In the genomic region with DNA sequence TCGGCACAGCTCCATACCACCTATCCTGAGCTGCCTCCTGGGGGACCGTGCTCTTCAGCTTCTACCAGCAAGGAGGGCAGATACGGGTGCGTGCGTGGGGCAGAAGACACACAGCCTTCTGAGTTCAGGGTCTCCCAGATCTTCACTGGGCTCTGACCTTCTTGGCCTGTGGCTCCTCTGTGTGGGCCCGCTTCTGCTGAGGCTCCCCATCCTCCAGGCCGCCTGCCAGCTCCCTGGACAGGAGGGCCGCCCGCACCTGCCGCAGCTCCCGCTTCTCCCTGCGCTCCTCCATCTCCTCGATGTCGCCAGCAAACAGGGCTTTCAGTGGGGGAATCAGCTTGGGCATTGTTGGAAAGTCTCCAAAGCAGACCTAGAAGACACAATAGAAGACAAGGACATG, we compare ENCODE assay signal across 1 cellular context.
TF ChIP-seq lines count a peak whose summit lies in the region.

No MANE protein-coding gene starts in this region.

TF ChIP-seq in K562, 482 proteins besides CTCF, POLR2A, EP300 and RAD21:
- no peak for TF ChIP-seq ZNF408 (CRISPR knock-in tag; IDR thresholded peaks at IDR 0.05; ENCODE audit: low read depth)
- TF ChIP-seq, protein P1, sequence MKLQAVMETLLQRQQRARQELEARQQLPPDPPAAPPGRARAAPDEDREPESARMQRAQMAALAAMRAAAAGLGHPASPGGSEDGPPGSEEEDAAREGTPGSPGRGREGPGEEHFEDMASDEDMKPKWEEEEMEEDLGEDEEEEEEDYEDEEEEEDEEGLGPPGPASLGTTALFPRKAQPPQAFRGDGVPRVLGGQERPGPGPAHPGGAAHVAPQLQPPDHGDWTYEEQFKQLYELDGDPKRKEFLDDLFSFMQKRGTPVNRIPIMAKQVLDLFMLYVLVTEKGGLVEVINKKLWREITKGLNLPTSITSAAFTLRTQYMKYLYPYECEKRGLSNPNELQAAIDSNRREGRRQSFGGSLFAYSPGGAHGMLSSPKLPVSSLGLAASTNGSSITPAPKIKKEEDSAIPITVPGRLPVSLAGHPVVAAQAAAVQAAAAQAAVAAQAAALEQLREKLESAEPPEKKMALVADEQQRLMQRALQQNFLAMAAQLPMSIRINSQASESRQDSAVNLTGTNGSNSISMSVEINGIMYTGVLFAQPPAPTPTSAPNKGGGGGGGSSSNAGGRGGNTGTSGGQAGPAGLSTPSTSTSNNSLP (IDR thresholded peaks at IDR 0.05; ENCODE audit: borderline replicate concordance, low read depth, low read length) = no peak
